ENCODE assay signal across 8 cellular contexts in the genomic region with DNA sequence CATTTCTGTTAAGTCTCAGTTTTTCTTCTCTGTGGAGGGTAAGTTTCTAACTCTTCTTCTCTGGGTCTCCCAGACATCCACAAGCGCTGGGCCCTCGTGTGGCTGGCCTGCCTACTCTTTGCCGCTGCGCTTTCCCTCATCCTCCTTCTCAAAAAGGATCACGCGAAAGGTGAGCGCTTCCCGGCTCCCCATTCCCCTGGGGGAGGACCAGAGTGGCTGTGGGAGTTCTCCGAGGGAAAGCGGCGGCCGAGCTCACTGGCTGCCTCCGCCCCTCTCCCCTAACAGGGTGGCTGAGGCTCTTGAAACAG. TPM values are rescaled to one million over a fixed set of nuclear protein-coding genes. Genes with fewer than 3 reads are reported as not detected.
A peak's percentile ranks its signal among the peaks of the same experiment; 100 is the strongest.
DNase-seq lines count a peak whose midpoint lies in the region; ATAC-seq and TF ChIP-seq lines count a peak whose summit lies in the region.

No MANE protein-coding gene starts in this region.

- no peak for DNase-seq in cardiac muscle cell (ENCODE audit: low read depth in 1 of 2, low spot score in 1 of 2)
- no peak for DNase-seq in Right ventricle myocardium superior
- no peak for DNase-seq in MCF 10A (ENCODE audit: unreplicated experiment)
- no peak for DNase-seq in mesothelial cell of epicardium (ENCODE audit: low spot score in 2 of 2, unreplicated experiment in 2 of 2)
- DNase-seq in upper lobe of right lung, result no peak
- DNase-seq in KG1 (lab: John Stamatoyannopoulos, UW), result no peak

- H3K27me3 ChIP-seq in cardiac muscle cell, result no peaks in the 10 kb centered on the region
- H3K27me3 ChIP-seq in upper lobe of right lung, result no peaks in the 10 kb centered on the region

- POLR2A ChIA-PET in MCF 10A (lab: Yijun Ruan, JAX), result interaction anchor here (0.7 to 6.1 kb wide), 16 partner anchors 14 to 292 kb away, joined by 3 to 49 read pairs (median 8); a partner anchor contains a TSS

- TF ChIP-seq CTCF in cardiac muscle cell (IDR thresholded peaks at IDR 0.05; ENCODE audit: low read depth, low read length), result no peak
- TF ChIP-seq CTCF in MCF 10A (IDR thresholded peaks at IDR 0.05; ENCODE audit: unreplicated experiment), result no peak
- TF ChIP-seq CTCF in mesothelial cell of epicardium (IDR thresholded peaks at IDR 0.05; ENCODE audit: unreplicated experiment), result no peak
- TF ChIP-seq CTCF in upper lobe of right lung (IDR thresholded peaks at IDR 0.05), result no peak

- ATAC-seq in Right ventricle myocardium superior (ENCODE audit: poor library complexity) (no peak), upper lobe of right lung (no peak), HG03460 (IDR thresholded peaks at IDR 0.05; ENCODE audit: unreplicated experiment) (no peak), HG03135 (IDR thresholded peaks at IDR 0.05; ENCODE audit: unreplicated experiment) (no peak)

- H3K27me3 Mint-ChIP-seq in MCF 10A (ENCODE audit: insufficient read depth, unreplicated experiment) (no peaks in the 10 kb centered on the region), mesothelial cell of epicardium (ENCODE audit: low read depth) (no peaks in the 10 kb centered on the region)

- peak overlapping the region; percentile 86 for H3K27ac Mint-ChIP-seq in MCF 10A (ENCODE audit: low read depth, unreplicated experiment)
- peak overlapping the region; percentile 99 for H3K27ac Mint-ChIP-seq in mesothelial cell of epicardium

- H3K27ac ChIP-seq in cardiac muscle cell (peak overlapping the region; percentile 95), upper lobe of right lung (peak overlapping the region; percentile 89)

- H3K36me3 Mint-ChIP-seq in MCF 10A (ENCODE audit: insufficient read depth, unreplicated experiment) (peaks cover 60% of the 10 kb centered on the region), mesothelial cell of epicardium (peaks cover 28% of the 10 kb centered on the region)

- H3K9me3 ChIP-seq in cardiac muscle cell (ENCODE audit: low read depth), result no peaks in the 10 kb centered on the region
- no peaks in the 10 kb centered on the region for H3K9me3 ChIP-seq in upper lobe of right lung

- H3K4me1 Mint-ChIP-seq in MCF 10A (ENCODE audit: insufficient read depth, unreplicated experiment) (peaks cover 23% of the 10 kb centered on the region), mesothelial cell of epicardium (peaks cover 20% of the 10 kb centered on the region)

- no peaks in the 10 kb centered on the region for H3K9me3 Mint-ChIP-seq in MCF 10A (ENCODE audit: unreplicated experiment)
- H3K9me3 Mint-ChIP-seq in mesothelial cell of epicardium, result no peaks in the 10 kb centered on the region

- CTCF ChIA-PET in MCF 10A (lab: Yijun Ruan, JAX), result interaction anchor here (0.6 to 6.3 kb wide), 19 partner anchors 9 to 347 kb away, joined by 3 to 42 read pairs (median 5); a partner anchor contains a TSS

- H3K36me3 ChIP-seq in cardiac muscle cell, result peaks cover 1% of the 10 kb centered on the region
- H3K36me3 ChIP-seq in upper lobe of right lung, result peaks cover 34% of the 10 kb centered on the region

- intact Hi-C loops in Right ventricle myocardium superior (cut with DNase I), result no loop called here
- intact Hi-C loops in MCF 10A (cut with micrococcal nuclease), result loop anchor here (5.0 kb wide), 1 partner anchor 215 kb away; no protein-coding TSS in a partner anchor
- intact Hi-C loops in upper lobe of right lung (cut with DNase I), result no loop called here

- H3K4me3 Mint-ChIP-seq in MCF 10A (ENCODE audit: unreplicated experiment) (peak overlapping the region; percentile 90), mesothelial cell of epicardium (peak overlapping the region; percentile 93)

- H3K4me1 ChIP-seq in cardiac muscle cell (ENCODE audit: low read depth) (no peaks in the 10 kb centered on the region), upper lobe of right lung (peaks cover 26% of the 10 kb centered on the region)

- H3K4me3 ChIP-seq in cardiac muscle cell, result peak overlapping the region; percentile 47
- peak overlapping the region; percentile 80 for H3K4me3 ChIP-seq in upper lobe of right lung

- no TSS peak for BruUV-seq in MCF 10A (replicated peaks; lab: Mats Ljungman, UMichigan)

RNA-seq across cellular contexts. Expression of a gene that starts 1.1 kb away (rescaled TPM):
- total RNA-seq in cardiac muscle cell, result 151 and 178 TPM in 2 replicates
- 179 and 225 TPM in 2 replicates for polyA plus RNA-seq in cardiac muscle cell
- total RNA-seq in Right ventricle myocardium superior, result 63.9 TPM
- total RNA-seq in MCF 10A (2022), result 13.4 and 19.9 TPM in 2 replicates
- 39.8 to 42.3 TPM (median 40.5 TPM) in 3 replicates for total RNA-seq in mesothelial cell of epicardium
- total RNA-seq in upper lobe of right lung, result 51.4 TPM

RNA-seq across cellular contexts. Expression of a gene that starts 15.6 kb away (rescaled TPM):
- 33.7 and 49.2 TPM in 2 replicates for total RNA-seq in cardiac muscle cell
- 59.8 and 61.2 TPM in 2 replicates for polyA plus RNA-seq in cardiac muscle cell
- total RNA-seq in Right ventricle myocardium superior, result 33.2 TPM
- 25.7 and 30.1 TPM in 2 replicates for total RNA-seq in MCF 10A (2022)
- total RNA-seq in mesothelial cell of epicardium, result 28.8 to 30.2 TPM (median 29.6 TPM) in 3 replicates
- total RNA-seq in upper lobe of right lung, result 26.9 TPM

RNA-seq across cellular contexts. Expression of a gene that starts 19.7 kb away (rescaled TPM):
- 9.8 and 11.0 TPM in 2 replicates for total RNA-seq in cardiac muscle cell
- 13.6 TPM in 2 replicates for polyA plus RNA-seq in cardiac muscle cell
- 0.46 TPM for total RNA-seq in Right ventricle myocardium superior
- 0.83 and 1.3 TPM in 2 replicates for total RNA-seq in MCF 10A (2022)
- 8.2 to 9.2 TPM (median 8.3 TPM) in 3 replicates for total RNA-seq in mesothelial cell of epicardium
- 1.4 TPM for total RNA-seq in upper lobe of right lung

RNA-seq across cellular contexts. Expression of a gene that starts 29.8 kb away (rescaled TPM):
- total RNA-seq in cardiac muscle cell, result 1.3 and 3.7 TPM in 2 replicates
- polyA plus RNA-seq in cardiac muscle cell, result 0.89 and 1.2 TPM in 2 replicates
- 0.46 TPM for total RNA-seq in Right ventricle myocardium superior
- total RNA-seq in MCF 10A (2022), result 5.0 and 5.5 TPM in 2 replicates
- total RNA-seq in mesothelial cell of epicardium, result 22.1 to 24.1 TPM (median 23.6 TPM) in 3 replicates
- total RNA-seq in upper lobe of right lung, result 22.6 TPM

RNA-seq across cellular contexts. Expression of a gene that starts 42.1 kb away (rescaled TPM):
- total RNA-seq in cardiac muscle cell, result 42.0 and 58.0 TPM in 2 replicates
- polyA plus RNA-seq in cardiac muscle cell, result 50.6 TPM in 2 replicates
- 18.8 TPM for total RNA-seq in Right ventricle myocardium superior
- 49.7 and 55.4 TPM in 2 replicates for total RNA-seq in MCF 10A (2022)
- 32.1 to 34.8 TPM (median 32.3 TPM) in 3 replicates for total RNA-seq in mesothelial cell of epicardium
- total RNA-seq in upper lobe of right lung, result 28.7 TPM
